Comparison of ENCODE assay signal across 1 cellular context in the genomic region with DNA sequence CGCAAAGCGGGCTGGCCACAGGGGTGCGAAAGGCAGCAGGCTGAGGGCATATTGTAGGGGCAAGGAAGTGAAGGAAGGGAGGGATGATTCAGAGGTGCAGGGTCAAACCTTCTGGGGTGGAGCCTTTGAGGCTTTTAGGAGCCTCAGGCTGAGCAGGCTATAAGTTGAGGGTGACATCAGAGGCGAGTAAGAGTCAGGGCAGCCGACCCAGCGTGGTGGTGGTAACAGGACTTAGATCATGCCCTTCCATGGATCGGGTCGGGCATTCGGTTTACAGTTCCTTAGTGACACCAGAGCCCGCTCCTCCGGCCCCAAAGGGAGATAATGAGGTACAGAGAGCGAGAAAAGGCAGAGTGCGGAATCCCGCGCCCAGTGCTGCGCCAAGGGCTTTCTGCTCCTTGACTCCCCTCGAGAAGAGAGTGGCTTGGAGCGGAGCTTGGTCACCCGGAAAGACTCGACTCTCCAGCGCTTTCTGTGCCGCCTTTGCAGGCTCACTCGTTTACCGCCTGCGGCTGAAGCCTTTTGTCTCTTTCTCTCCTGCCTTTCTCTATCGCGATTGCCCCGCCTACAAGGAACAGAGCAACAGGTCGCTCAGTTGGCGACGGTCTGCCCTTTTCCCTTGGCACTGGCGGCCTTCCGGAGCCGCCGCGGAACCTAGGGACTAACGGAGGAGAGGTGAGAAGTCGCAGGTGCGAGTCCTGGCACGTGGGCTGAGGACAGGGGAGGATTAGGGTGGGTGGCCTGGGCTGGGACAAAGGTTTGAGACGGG.
TF ChIP-seq lines count a peak whose summit lies in the region.

No MANE protein-coding gene starts in this region.

TF ChIP-seq in HepG2, 621 proteins besides CTCF, POLR2A, EP300 and RAD21 (continued from another document and continues in another):
- TF ChIP-seq ELF1 (CRISPR knock-in tag; IDR thresholded peaks at IDR 0.05) (no peak), RARG (CRISPR knock-in tag; IDR thresholded peaks at IDR 0.05; ENCODE audit: low read depth) (no peak), SMAD9 (CRISPR knock-in tag; IDR thresholded peaks at IDR 0.05) (no peak), ZNF205 (CRISPR knock-in tag; IDR thresholded peaks at IDR 0.05) (no peak), MEF2D (CRISPR knock-in tag; IDR thresholded peaks at IDR 0.05) (no peak), SRY (CRISPR knock-in tag; IDR thresholded peaks at IDR 0.05) (no peak), SSRP1 (CRISPR knock-in tag; IDR thresholded peaks at IDR 0.05) (no peak), XBP1 (CRISPR knock-in tag; IDR thresholded peaks at IDR 0.05) (no peak), ZNF335 (CRISPR knock-in tag; IDR thresholded peaks at IDR 0.05) (no peak), ZNF75D (CRISPR knock-in tag; IDR thresholded peaks at IDR 0.05; ENCODE audit: borderline replicate concordance) (0 out of 2 replicates have a peak, but pooled peaks have one; percentile 45), ARNT (IDR thresholded peaks at IDR 0.05) (no peak), ZNF367 (CRISPR knock-in tag; IDR thresholded peaks at IDR 0.05; ENCODE audit: borderline replicate concordance) (no peak), EZH2 (conservative IDR thresholded peaks at IDR 0.05; ENCODE audit: low read depth, low read length) (no peak), NFE2L2 (IDR thresholded peaks at IDR 0.05; ENCODE audit: low read length) (no peak), ZNF720 (CRISPR knock-in tag; IDR thresholded peaks at IDR 0.05) (no peak), HNRNPL (IDR thresholded peaks at IDR 0.05; ENCODE audit: low read depth, low read length) (0 out of 2 replicates have a peak, but pooled peaks have one; percentile 22), GATAD2A (CRISPR knock-in tag; IDR thresholded peaks at IDR 0.05) (no peak), MXD4 (CRISPR knock-in tag; IDR thresholded peaks at IDR 0.05) (no peak), ZNF264 (CRISPR knock-in tag; IDR thresholded peaks at IDR 0.05) (no peak), POLR2AphosphoS2 (IDR thresholded peaks at IDR 0.05; ENCODE audit: low read depth, low read length) (no peak), PHF8 (CRISPR knock-in tag; IDR thresholded peaks at IDR 0.05) (peak; percentile 48), HNRNPH1 (optimal IDR thresholded peaks at IDR 0.05; ENCODE audit: low read depth, low read length) (peak; percentile 8), NR2C2 (CRISPR knock-in tag; IDR thresholded peaks at IDR 0.05; ENCODE audit: borderline replicate concordance) (0 out of 2 replicates have a peak, but pooled peaks have one; percentile 4), GZF1 (CRISPR knock-in tag; IDR thresholded peaks at IDR 0.05) (no peak), FOXM1 (CRISPR knock-in tag; IDR thresholded peaks at IDR 0.05) (no peak), SP2 (CRISPR knock-in tag; IDR thresholded peaks at IDR 0.05) (no peak), RORA (CRISPR knock-in tag; IDR thresholded peaks at IDR 0.05) (no peak), ZNF629 (CRISPR knock-in tag; conservative IDR thresholded peaks at IDR 0.05) (no peak), LCORL (IDR thresholded peaks at IDR 0.05) (no peak), LCORL (CRISPR knock-in tag; IDR thresholded peaks at IDR 0.05) (0 out of 2 replicates have a peak, but pooled peaks have one; percentile 36)
- TF ChIP-seq, protein P1, sequence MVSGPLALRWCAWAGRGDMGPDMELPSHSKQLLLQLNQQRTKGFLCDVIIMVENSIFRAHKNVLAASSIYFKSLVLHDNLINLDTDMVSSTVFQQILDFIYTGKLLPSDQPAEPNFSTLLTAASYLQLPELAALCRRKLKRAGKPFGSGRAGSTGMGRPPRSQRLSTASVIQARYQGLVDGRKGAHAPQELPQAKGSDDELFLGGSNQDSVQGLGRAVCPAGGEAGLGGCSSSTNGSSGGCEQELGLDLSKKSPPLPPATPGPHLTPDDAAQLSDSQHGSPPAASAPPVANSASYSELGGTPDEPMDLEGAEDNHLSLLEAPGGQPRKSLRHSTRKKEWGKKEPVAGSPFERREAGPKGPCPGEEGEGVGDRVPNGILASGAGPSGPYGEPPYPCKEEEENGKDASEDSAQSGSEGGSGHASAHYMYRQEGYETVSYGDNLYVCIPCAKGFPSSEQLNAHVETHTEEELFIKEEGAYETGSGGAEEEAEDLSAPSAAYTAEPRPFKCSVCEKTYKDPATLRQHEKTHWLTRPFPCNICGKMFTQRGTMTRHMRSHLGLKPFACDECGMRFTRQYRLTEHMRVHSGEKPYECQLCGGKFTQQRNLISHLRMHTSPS (CRISPR knock-in tag; IDR thresholded peaks at IDR 0.05; ENCODE audit: low read depth), result no peak
- TF ChIP-seq, protein P2, sequence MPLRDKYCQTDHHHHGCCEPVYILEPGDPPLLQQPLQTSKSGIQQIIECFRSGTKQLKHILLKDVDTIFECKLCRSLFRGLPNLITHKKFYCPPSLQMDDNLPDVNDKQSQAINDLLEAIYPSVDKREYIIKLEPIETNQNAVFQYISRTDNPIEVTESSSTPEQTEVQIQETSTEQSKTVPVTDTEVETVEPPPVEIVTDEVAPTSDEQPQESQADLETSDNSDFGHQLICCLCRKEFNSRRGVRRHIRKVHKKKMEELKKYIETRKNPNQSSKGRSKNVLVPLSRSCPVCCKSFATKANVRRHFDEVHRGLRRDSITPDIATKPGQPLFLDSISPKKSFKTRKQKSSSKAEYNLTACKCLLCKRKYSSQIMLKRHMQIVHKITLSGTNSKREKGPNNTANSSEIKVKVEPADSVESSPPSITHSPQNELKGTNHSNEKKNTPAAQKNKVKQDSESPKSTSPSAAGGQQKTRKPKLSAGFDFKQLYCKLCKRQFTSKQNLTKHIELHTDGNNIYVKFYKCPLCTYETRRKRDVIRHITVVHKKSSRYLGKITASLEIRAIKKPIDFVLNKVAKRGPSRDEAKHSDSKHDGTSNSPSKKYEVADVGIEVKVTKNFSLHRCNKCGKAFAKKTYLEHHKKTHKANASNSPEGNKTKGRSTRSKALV (CRISPR knock-in tag; IDR thresholded peaks at IDR 0.05), result peak; percentile 29; the same call in 1 of the 2 replicates
- TF ChIP-seq, protein P3, sequence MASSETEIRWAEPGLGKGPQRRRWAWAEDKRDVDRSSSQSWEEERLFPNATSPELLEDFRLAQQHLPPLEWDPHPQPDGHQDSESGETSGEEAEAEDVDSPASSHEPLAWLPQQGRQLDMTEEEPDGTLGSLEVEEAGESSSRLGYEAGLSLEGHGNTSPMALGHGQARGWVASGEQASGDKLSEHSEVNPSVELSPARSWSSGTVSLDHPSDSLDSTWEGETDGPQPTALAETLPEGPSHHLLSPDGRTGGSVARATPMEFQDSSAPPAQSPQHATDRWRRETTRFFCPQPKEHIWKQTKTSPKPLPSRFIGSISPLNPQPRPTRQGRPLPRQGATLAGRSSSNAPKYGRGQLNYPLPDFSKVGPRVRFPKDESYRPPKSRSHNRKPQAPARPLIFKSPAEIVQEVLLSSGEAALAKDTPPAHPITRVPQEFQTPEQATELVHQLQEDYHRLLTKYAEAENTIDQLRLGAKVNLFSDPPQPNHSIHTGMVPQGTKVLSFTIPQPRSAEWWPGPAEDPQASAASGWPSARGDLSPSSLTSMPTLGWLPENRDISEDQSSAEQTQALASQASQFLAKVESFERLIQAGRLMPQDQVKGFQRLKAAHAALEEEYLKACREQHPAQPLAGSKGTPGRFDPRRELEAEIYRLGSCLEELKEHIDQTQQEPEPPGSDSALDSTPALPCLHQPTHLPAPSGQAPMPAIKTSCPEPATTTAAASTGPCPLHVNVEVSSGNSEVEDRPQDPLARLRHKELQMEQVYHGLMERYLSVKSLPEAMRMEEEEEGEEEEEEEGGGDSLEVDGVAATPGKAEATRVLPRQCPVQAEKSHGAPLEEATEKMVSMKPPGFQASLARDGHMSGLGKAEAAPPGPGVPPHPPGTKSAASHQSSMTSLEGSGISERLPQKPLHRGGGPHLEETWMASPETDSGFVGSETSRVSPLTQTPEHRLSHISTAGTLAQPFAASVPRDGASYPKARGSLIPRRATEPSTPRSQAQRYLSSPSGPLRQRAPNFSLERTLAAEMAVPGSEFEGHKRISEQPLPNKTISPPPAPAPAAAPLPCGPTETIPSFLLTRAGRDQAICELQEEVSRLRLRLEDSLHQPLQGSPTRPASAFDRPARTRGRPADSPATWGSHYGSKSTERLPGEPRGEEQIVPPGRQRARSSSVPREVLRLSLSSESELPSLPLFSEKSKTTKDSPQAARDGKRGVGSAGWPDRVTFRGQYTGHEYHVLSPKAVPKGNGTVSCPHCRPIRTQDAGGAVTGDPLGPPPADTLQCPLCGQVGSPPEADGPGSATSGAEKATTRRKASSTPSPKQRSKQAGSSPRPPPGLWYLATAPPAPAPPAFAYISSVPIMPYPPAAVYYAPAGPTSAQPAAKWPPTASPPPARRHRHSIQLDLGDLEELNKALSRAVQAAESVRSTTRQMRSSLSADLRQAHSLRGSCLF (CRISPR knock-in tag; IDR thresholded peaks at IDR 0.05; ENCODE audit: borderline replicate concordance), result no peak
- TF ChIP-seq, protein P4, sequence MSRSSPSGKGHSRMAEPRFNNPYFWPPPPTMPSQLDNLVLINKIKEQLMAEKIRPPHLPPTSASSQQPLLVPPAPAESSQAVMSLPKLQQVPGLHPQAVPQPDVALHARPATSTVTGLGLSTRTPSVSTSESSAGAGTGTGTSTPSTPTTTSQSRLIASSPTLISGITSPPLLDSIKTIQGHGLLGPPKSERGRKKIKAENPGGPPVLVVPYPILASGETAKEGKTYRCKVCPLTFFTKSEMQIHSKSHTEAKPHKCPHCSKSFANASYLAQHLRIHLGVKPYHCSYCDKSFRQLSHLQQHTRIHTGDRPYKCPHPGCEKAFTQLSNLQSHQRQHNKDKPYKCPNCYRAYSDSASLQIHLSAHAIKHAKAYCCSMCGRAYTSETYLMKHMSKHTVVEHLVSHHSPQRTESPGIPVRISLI (CRISPR knock-in tag; IDR thresholded peaks at IDR 0.05; ENCODE audit: borderline replicate concordance), result no peak
- TF ChIP-seq, protein P5, sequence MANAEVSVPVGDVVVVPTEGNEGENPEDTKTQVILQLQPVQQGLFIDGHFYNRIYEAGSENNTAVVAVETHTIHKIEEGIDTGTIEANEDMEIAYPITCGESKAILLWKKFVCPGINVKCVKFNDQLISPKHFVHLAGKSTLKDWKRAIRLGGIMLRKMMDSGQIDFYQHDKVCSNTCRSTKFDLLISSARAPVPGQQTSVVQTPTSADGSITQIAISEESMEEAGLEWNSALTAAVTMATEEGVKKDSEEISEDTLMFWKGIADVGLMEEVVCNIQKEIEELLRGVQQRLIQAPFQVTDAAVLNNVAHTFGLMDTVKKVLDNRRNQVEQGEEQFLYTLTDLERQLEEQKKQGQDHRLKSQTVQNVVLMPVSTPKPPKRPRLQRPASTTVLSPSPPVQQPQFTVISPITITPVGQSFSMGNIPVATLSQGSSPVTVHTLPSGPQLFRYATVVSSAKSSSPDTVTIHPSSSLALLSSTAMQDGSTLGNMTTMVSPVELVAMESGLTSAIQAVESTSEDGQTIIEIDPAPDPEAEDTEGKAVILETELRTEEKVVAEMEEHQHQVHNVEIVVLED (CRISPR knock-in tag; IDR thresholded peaks at IDR 0.05; ENCODE audit: borderline replicate concordance), result no peak
- TF ChIP-seq, protein P6, sequence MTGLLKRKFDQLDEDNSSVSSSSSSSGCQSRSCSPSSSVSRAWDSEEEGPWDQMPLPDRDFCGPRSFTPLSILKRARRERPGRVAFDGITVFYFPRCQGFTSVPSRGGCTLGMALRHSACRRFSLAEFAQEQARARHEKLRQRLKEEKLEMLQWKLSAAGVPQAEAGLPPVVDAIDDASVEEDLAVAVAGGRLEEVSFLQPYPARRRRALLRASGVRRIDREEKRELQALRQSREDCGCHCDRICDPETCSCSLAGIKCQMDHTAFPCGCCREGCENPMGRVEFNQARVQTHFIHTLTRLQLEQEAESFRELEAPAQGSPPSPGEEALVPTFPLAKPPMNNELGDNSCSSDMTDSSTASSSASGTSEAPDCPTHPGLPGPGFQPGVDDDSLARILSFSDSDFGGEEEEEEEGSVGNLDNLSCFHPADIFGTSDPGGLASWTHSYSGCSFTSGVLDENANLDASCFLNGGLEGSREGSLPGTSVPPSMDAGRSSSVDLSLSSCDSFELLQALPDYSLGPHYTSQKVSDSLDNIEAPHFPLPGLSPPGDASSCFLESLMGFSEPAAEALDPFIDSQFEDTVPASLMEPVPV (CRISPR knock-in tag; IDR thresholded peaks at IDR 0.05), result 0 out of 2 replicates have a peak, but pooled peaks have one; percentile 16
- TF ChIP-seq, protein P7, sequence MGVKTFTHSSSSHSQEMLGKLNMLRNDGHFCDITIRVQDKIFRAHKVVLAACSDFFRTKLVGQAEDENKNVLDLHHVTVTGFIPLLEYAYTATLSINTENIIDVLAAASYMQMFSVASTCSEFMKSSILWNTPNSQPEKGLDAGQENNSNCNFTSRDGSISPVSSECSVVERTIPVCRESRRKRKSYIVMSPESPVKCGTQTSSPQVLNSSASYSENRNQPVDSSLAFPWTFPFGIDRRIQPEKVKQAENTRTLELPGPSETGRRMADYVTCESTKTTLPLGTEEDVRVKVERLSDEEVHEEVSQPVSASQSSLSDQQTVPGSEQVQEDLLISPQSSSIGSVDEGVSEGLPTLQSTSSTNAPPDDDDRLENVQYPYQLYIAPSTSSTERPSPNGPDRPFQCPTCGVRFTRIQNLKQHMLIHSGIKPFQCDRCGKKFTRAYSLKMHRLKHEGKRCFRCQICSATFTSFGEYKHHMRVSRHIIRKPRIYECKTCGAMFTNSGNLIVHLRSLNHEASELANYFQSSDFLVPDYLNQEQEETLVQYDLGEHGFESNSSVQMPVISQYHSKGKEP (CRISPR knock-in tag; IDR thresholded peaks at IDR 0.05), result no peak
- TF ChIP-seq, protein P8, sequence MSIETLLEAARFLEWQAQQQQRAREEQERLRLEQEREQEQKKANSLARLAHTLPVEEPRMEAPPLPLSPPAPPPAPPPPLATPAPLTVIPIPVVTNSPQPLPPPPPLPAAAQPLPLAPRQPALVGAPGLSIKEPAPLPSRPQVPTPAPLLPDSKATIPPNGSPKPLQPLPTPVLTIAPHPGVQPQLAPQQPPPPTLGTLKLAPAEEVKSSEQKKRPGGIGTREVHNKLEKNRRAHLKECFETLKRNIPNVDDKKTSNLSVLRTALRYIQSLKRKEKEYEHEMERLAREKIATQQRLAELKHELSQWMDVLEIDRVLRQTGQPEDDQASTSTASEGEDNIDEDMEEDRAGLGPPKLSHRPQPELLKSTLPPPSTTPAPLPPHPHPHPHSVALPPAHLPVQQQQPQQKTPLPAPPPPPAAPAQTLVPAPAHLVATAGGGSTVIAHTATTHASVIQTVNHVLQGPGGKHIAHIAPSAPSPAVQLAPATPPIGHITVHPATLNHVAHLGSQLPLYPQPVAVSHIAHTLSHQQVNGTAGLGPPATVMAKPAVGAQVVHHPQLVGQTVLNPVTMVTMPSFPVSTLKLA (IDR thresholded peaks at IDR 0.05), result no peak
- TF ChIP-seq, protein P9, sequence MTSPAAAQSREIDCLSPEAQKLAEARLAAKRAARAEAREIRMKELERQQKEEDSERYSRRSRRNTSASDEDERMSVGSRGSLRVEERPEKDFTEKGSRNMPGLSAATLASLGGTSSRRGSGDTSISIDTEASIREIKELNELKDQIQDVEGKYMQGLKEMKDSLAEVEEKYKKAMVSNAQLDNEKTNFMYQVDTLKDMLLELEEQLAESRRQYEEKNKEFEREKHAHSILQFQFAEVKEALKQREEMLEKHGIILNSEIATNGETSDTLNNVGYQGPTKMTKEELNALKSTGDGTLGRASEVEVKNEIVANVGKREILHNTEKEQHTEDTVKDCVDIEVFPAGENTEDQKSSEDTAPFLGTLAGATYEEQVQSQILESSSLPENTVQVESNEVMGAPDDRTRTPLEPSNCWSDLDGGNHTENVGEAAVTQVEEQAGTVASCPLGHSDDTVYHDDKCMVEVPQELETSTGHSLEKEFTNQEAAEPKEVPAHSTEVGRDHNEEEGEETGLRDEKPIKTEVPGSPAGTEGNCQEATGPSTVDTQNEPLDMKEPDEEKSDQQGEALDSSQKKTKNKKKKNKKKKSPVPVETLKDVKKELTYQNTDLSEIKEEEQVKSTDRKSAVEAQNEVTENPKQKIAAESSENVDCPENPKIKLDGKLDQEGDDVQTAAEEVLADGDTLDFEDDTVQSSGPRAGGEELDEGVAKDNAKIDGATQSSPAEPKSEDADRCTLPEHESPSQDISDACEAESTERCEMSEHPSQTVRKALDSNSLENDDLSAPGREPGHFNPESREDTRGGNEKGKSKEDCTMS (CRISPR knock-in tag; conservative IDR thresholded peaks at IDR 0.05), result no peak
